1 cellular context compared by ENCODE assay signal in the genomic region with DNA sequence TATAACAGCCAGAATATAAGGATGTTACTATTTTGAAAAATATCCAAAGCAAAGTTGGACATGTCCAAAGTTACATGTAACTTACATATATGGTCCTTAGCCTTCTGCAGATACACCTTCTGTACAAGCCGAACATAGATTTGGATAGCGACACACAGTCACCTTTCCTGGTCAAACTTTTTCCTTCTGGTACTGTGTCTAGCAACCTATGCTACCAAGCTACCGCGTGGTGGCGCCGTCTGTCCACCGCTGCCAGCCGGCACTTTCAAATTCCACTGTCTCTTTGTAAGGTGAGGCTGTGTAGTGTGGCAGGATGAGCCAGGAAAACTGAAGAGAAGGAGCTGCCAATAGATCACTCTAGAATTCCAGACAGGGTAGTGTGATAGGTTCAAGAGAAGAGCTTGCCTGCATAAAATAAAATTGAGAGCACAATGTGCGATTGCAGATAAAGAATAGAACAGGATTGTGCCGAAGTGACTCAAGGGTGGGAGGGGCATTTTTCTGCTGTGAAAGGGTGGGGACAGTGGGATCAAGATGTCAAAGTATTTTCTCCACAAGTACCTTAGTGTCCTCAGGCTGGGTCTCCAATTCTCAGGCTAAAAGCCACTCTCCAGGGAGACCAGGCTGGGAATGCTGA.
TF ChIP-seq lines count a peak whose summit lies in the region.

No MANE protein-coding gene starts in this region.

TF ChIP-seq in HepG2, 621 proteins besides CTCF, POLR2A, EP300 and RAD21 (continued from another document and continues in another):
- TF ChIP-seq, protein P1, sequence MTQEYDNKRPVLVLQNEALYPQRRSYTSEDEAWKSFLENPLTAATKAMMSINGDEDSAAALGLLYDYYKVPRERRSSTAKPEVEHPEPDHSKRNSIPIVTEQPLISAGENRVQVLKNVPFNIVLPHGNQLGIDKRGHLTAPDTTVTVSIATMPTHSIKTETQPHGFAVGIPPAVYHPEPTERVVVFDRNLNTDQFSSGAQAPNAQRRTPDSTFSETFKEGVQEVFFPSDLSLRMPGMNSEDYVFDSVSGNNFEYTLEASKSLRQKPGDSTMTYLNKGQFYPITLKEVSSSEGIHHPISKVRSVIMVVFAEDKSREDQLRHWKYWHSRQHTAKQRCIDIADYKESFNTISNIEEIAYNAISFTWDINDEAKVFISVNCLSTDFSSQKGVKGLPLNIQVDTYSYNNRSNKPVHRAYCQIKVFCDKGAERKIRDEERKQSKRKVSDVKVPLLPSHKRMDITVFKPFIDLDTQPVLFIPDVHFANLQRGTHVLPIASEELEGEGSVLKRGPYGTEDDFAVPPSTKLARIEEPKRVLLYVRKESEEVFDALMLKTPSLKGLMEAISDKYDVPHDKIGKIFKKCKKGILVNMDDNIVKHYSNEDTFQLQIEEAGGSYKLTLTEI (CRISPR knock-in tag; conservative IDR thresholded peaks at IDR 0.05) = no peak
- TF ChIP-seq ERF (CRISPR knock-in tag; IDR thresholded peaks at IDR 0.05) (peak; percentile 66), ZNF33A (CRISPR knock-in tag; IDR thresholded peaks at IDR 0.05; ENCODE audit: borderline replicate concordance) (no peak), MAFK (conservative IDR thresholded peaks at IDR 0.05 in 1 of 2, IDR thresholded peaks at IDR 0.05 in 1 of 2; ENCODE audit: low read length in 2 of 2) (no peak), SCMH1 (CRISPR knock-in tag; IDR thresholded peaks at IDR 0.05; ENCODE audit: borderline replicate concordance) (no peak), BORCS8-MEF2B (CRISPR knock-in tag; IDR thresholded peaks at IDR 0.05) (no peak; the same call in 1 of the 2 replicates), IRF2 (CRISPR knock-in tag; IDR thresholded peaks at IDR 0.05) (peak; percentile 85), ZKSCAN8 (CRISPR knock-in tag; IDR thresholded peaks at IDR 0.05; ENCODE audit: borderline replicate concordance) (no peak), FOXA1 (IDR thresholded peaks at IDR 0.05) (no peak), FOXA1 (CRISPR knock-in tag; IDR thresholded peaks at IDR 0.05) (no peak), TCF7 (IDR thresholded peaks at IDR 0.05; ENCODE audit: low read depth) (no peak), ZNF713 (CRISPR knock-in tag; IDR thresholded peaks at IDR 0.05) (no peak), MZF1 (CRISPR knock-in tag; IDR thresholded peaks at IDR 0.05; ENCODE audit: borderline replicate concordance) (no peak), HNRNPH1 (optimal IDR thresholded peaks at IDR 0.05; ENCODE audit: low read depth, low read length) (no peak), ZNF546 (CRISPR knock-in tag; conservative IDR thresholded peaks at IDR 0.05) (no peak), TBX3 (IDR thresholded peaks at IDR 0.05; ENCODE audit: borderline replicate concordance) (no peak), PHF5A (CRISPR knock-in tag; IDR thresholded peaks at IDR 0.05; ENCODE audit: low read depth, unreplicated experiment) (no peak), FOXC1 (CRISPR knock-in tag; IDR thresholded peaks at IDR 0.05; ENCODE audit: borderline replicate concordance) (no peak), ZMYM4 (CRISPR knock-in tag; IDR thresholded peaks at IDR 0.05) (no peak), ZNF296 (CRISPR knock-in tag; conservative IDR thresholded peaks at IDR 0.05) (no peak), ZNF207 (IDR thresholded peaks at IDR 0.05; ENCODE audit: borderline replicate concordance) (no peak), RARG (CRISPR knock-in tag; IDR thresholded peaks at IDR 0.05; ENCODE audit: low read depth) (no peak), ZNF367 (CRISPR knock-in tag; IDR thresholded peaks at IDR 0.05; ENCODE audit: borderline replicate concordance) (no peak), ZNF20 (CRISPR knock-in tag; IDR thresholded peaks at IDR 0.05) (no peak), ZNF780A (CRISPR knock-in tag; IDR thresholded peaks at IDR 0.05) (no peak), ZNF790 (CRISPR knock-in tag; IDR thresholded peaks at IDR 0.05; ENCODE audit: borderline replicate concordance) (no peak), MEIS2 (CRISPR knock-in tag; IDR thresholded peaks at IDR 0.05) (peak; percentile 55; the same call in 1 of the 2 replicates), MAZ (IDR thresholded peaks at IDR 0.05; ENCODE audit: borderline replicate concordance, low read depth, low read length) (no peak), MAZ (CRISPR knock-in tag; IDR thresholded peaks at IDR 0.05; ENCODE audit: low read depth) (no peak), ZFP37 (CRISPR knock-in tag; IDR thresholded peaks at IDR 0.05; ENCODE audit: borderline replicate concordance) (no peak), SPEN (CRISPR knock-in tag; IDR thresholded peaks at IDR 0.05; ENCODE audit: low read depth) (no peak), RORA (CRISPR knock-in tag; IDR thresholded peaks at IDR 0.05) (no peak), ZMYM2 (CRISPR knock-in tag; IDR thresholded peaks at IDR 0.05) (no peak), HOXA5 (CRISPR knock-in tag; IDR thresholded peaks at IDR 0.05) (peak; percentile 62; the same call in 1 of the 2 replicates), FOXP1 (IDR thresholded peaks at IDR 0.05) (no peak), FOXP1 (CRISPR knock-in tag; IDR thresholded peaks at IDR 0.05) (no peak), PTBP1 (IDR thresholded peaks at IDR 0.05; ENCODE audit: low read depth, low read length, poor library complexity, severe bottlenecking) (no peak)
- TF ChIP-seq, protein P2, sequence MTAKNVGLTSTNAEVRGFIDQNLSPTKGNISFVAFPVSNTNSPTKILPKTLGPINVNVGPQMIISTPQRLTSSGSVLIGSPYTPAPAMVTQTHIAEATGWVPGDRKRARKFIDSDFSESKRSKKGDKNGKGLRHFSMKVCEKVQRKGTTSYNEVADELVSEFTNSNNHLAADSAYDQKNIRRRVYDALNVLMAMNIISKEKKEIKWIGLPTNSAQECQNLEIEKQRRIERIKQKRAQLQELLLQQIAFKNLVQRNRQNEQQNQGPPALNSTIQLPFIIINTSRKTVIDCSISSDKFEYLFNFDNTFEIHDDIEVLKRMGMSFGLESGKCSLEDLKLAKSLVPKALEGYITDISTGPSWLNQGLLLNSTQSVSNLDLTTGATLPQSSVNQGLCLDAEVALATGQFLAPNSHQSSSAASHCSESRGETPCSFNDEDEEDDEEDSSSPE (CRISPR knock-in tag; IDR thresholded peaks at IDR 0.05) = peak; percentile 55; the same call in 1 of the 2 replicates
- TF ChIP-seq, protein P3, sequence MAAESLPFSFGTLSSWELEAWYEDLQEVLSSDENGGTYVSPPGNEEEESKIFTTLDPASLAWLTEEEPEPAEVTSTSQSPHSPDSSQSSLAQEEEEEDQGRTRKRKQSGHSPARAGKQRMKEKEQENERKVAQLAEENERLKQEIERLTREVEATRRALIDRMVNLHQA (CRISPR knock-in tag; IDR thresholded peaks at IDR 0.05) = no peak
- TF ChIP-seq, protein P4, sequence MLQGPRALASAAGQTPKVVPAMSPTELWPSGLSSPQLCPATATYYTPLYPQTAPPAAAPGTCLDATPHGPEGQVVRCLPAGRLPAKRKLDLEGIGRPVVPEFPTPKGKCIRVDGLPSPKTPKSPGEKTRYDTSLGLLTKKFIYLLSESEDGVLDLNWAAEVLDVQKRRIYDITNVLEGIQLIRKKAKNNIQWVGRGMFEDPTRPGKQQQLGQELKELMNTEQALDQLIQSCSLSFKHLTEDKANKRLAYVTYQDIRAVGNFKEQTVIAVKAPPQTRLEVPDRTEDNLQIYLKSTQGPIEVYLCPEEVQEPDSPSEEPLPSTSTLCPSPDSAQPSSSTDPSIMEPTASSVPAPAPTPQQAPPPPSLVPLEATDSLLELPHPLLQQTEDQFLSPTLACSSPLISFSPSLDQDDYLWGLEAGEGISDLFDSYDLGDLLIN (CRISPR knock-in tag; IDR thresholded peaks at IDR 0.05; ENCODE audit: borderline replicate concordance) = no peak
- TF ChIP-seq, protein P5, sequence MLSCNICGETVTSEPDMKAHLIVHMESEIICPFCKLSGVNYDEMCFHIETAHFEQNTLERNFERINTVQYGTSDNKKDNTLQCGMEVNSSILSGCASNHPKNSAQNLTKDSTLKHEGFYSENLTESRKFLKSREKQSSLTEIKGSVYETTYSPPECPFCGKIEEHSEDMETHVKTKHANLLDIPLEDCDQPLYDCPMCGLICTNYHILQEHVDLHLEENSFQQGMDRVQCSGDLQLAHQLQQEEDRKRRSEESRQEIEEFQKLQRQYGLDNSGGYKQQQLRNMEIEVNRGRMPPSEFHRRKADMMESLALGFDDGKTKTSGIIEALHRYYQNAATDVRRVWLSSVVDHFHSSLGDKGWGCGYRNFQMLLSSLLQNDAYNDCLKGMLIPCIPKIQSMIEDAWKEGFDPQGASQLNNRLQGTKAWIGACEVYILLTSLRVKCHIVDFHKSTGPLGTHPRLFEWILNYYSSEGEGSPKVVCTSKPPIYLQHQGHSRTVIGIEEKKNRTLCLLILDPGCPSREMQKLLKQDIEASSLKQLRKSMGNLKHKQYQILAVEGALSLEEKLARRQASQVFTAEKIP (CRISPR knock-in tag; IDR thresholded peaks at IDR 0.05; ENCODE audit: borderline replicate concordance) = no peak
- TF ChIP-seq, protein P6, sequence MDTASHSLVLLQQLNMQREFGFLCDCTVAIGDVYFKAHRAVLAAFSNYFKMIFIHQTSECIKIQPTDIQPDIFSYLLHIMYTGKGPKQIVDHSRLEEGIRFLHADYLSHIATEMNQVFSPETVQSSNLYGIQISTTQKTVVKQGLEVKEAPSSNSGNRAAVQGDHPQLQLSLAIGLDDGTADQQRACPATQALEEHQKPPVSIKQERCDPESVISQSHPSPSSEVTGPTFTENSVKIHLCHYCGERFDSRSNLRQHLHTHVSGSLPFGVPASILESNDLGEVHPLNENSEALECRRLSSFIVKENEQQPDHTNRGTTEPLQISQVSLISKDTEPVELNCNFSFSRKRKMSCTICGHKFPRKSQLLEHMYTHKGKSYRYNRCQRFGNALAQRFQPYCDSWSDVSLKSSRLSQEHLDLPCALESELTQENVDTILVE (CRISPR knock-in tag; IDR thresholded peaks at IDR 0.05) = peak; percentile 74; the same call in 1 of the 2 replicates
- TF ChIP-seq, protein P7, sequence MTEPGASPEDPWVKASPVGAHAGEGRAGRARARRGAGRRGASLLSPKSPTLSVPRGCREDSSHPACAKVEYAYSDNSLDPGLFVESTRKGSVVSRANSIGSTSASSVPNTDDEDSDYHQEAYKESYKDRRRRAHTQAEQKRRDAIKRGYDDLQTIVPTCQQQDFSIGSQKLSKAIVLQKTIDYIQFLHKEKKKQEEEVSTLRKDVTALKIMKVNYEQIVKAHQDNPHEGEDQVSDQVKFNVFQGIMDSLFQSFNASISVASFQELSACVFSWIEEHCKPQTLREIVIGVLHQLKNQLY (CRISPR knock-in tag; IDR thresholded peaks at IDR 0.05) = no peak
- TF ChIP-seq, protein P8, sequence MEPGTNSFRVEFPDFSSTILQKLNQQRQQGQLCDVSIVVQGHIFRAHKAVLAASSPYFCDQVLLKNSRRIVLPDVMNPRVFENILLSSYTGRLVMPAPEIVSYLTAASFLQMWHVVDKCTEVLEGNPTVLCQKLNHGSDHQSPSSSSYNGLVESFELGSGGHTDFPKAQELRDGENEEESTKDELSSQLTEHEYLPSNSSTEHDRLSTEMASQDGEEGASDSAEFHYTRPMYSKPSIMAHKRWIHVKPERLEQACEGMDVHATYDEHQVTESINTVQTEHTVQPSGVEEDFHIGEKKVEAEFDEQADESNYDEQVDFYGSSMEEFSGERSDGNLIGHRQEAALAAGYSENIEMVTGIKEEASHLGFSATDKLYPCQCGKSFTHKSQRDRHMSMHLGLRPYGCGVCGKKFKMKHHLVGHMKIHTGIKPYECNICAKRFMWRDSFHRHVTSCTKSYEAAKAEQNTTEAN (CRISPR knock-in tag; conservative IDR thresholded peaks at IDR 0.05) = no peak
- TF ChIP-seq, protein P9, sequence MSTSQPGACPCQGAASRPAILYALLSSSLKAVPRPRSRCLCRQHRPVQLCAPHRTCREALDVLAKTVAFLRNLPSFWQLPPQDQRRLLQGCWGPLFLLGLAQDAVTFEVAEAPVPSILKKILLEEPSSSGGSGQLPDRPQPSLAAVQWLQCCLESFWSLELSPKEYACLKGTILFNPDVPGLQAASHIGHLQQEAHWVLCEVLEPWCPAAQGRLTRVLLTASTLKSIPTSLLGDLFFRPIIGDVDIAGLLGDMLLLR (CRISPR knock-in tag; IDR thresholded peaks at IDR 0.05) = no peak
- TF ChIP-seq, protein P10, sequence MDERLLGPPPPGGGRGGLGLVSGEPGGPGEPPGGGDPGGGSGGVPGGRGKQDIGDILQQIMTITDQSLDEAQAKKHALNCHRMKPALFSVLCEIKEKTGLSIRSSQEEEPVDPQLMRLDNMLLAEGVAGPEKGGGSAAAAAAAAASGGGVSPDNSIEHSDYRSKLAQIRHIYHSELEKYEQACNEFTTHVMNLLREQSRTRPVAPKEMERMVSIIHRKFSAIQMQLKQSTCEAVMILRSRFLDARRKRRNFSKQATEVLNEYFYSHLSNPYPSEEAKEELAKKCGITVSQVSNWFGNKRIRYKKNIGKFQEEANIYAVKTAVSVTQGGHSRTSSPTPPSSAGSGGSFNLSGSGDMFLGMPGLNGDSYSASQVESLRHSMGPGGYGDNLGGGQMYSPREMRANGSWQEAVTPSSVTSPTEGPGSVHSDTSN (CRISPR knock-in tag; IDR thresholded peaks at IDR 0.05) = no peak
- TF ChIP-seq, protein P11, sequence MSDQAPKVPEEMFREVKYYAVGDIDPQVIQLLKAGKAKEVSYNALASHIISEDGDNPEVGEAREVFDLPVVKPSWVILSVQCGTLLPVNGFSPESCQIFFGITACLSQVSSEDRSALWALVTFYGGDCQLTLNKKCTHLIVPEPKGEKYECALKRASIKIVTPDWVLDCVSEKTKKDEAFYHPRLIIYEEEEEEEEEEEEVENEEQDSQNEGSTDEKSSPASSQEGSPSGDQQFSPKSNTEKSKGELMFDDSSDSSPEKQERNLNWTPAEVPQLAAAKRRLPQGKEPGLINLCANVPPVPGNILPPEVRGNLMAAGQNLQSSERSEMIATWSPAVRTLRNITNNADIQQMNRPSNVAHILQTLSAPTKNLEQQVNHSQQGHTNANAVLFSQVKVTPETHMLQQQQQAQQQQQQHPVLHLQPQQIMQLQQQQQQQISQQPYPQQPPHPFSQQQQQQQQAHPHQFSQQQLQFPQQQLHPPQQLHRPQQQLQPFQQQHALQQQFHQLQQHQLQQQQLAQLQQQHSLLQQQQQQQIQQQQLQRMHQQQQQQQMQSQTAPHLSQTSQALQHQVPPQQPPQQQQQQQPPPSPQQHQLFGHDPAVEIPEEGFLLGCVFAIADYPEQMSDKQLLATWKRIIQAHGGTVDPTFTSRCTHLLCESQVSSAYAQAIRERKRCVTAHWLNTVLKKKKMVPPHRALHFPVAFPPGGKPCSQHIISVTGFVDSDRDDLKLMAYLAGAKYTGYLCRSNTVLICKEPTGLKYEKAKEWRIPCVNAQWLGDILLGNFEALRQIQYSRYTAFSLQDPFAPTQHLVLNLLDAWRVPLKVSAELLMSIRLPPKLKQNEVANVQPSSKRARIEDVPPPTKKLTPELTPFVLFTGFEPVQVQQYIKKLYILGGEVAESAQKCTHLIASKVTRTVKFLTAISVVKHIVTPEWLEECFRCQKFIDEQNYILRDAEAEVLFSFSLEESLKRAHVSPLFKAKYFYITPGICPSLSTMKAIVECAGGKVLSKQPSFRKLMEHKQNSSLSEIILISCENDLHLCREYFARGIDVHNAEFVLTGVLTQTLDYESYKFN (CRISPR knock-in tag; conservative IDR thresholded peaks at IDR 0.05) = no peak
- TF ChIP-seq, protein P12, sequence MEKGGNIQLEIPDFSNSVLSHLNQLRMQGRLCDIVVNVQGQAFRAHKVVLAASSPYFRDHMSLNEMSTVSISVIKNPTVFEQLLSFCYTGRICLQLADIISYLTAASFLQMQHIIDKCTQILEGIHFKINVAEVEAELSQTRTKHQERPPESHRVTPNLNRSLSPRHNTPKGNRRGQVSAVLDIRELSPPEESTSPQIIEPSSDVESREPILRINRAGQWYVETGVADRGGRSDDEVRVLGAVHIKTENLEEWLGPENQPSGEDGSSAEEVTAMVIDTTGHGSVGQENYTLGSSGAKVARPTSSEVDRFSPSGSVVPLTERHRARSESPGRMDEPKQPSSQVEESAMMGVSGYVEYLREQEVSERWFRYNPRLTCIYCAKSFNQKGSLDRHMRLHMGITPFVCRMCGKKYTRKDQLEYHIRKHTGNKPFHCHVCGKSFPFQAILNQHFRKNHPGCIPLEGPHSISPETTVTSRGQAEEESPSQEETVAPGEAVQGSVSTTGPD (CRISPR knock-in tag; IDR thresholded peaks at IDR 0.05) = no peak
